In the genomic region with DNA sequence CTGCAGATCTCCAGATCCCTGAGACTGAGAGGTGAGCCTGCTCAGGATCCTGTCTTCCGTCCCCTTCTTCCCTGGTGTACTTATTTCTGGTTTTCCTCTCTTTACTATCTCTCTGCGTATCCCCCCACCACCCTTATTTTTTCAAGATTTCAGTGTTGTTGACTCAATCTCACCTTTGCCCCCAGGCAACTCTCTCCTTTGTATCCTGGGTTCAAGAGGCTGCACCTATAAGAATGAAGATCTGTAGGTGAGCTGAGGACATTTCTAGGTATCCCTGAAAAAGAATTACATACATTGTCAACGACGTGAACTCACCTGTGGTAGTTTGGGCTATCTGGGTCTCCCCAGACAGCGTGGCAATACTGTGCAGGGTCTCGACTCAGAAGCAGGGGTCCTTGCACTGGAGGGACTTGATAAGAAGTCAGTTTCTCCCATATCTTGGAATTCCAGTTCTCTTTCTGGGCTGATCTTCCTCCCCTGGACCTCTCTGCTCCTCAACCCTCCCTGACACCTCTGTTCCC, we compare ENCODE assay signal across 17 cellular contexts. TPM values are rescaled to one million over a fixed set of nuclear protein-coding genes. Genes with fewer than 3 reads are reported as not detected.
"Had no signal": no experiment of that assay in that cellular context is flagged by ENCODE, and none has a peak within 500 bp of the region (broad histone marks: within the 10 kb centered on the region; RNA-seq: fewer than 3 reads in every experiment).

No MANE protein-coding gene starts in this region.

- ATAC-seq: left ventricle myocardium superior; natural killer cell; psoas muscle; sciatic nerve; stimulated activated naive CD8-positive, alpha-beta T cell treated with anti-CD3 and anti-CD28 coated beads, Interleukin-15, amount 100 ng/mL, for 72 hours; upper lobe of right lung had no signal

- H3K9me3 ChIP-seq: esophagus squamous epithelium, psoas muscle, spleen, thoracic aorta, upper lobe of right lung had no signal

- H3K27me3 ChIP-seq: esophagus squamous epithelium, spleen, upper lobe of right lung had no signal

- H3K27ac ChIP-seq: esophagus squamous epithelium, psoas muscle, spleen, thoracic aorta, upper lobe of right lung had no signal

- H3K4me1 ChIP-seq: esophagus squamous epithelium, psoas muscle had no signal

- H3K36me3 ChIP-seq: thoracic aorta had no signal

- H3K4me3 ChIP-seq: esophagus squamous epithelium, psoas muscle, spleen, thoracic aorta, upper lobe of right lung had no signal

- DNase-seq: activated CD4-positive, alpha-beta memory T cell treated with anti-CD3 and anti-CD28 coated beads, Interleukin-2, amount 10 ng/mL, durations not matched to agents 7 days and 5 days; activated CD4-positive, alpha-beta T cell treated with anti-CD3 and anti-CD28 coated beads for 4 hours; activated naive CD4-positive, alpha-beta T cell treated with anti-CD3 and anti-CD28 coated beads, Interleukin-2, amount 10 ng/mL, durations not matched to agents 7 days and 5 days; activated T-cell treated with anti-CD3 and anti-CD28 coated beads, Interleukin-2, amount 50 U/mL, for 24 hours; esophagus squamous epithelium; hippocampal formation; kidney; left ventricle myocardium superior; natural killer cell; occipital lobe; psoas muscle; stimulated activated naive CD8-positive, alpha-beta T cell treated with anti-CD3 and anti-CD28 coated beads, Interleukin-15, amount 100 ng/mL, for 72 hours; upper lobe of right lung had no signal

RNA-seq across cellular contexts. Expression of gene CIROP, which starts 0.7 kb away (rescaled TPM):
- total RNA-seq: activated CD4-positive, alpha-beta memory T cell treated with anti-CD3 and anti-CD28 coated beads, Interleukin-2, amount 10 ng/mL, durations not matched to agents 7 days and 5 days; astrocyte; kidney; left ventricle myocardium superior; natural killer cell; occipital lobe; psoas muscle; sciatic nerve; spleen; upper lobe of right lung had no signal
- polyA plus RNA-seq: spleen had no signal

RNA-seq across cellular contexts. Expression of gene CEBPE, which starts 14.9 kb away (rescaled TPM):
- total RNA-seq: astrocyte, esophagus squamous epithelium, kidney, left ventricle myocardium superior, natural killer cell, thoracic aorta, upper lobe of right lung had no signal
